17 cellular contexts compared by ENCODE assay signal in genomic region chr1:49728377-49728776, GRCh38.
"Had no signal": no experiment of that assay in that cellular context is flagged by ENCODE, and none has a peak within 500 bp of the region (broad histone marks: within the 10 kb centered on the region; RNA-seq: fewer than 3 reads in every experiment).

No MANE protein-coding gene starts in this region.

- H3K4me3 Mint-ChIP-seq: activated CD8-positive, alpha-beta T cell treated with anti-CD3 and anti-CD28 coated beads, Interleukin-2, amount 10 ng/mL, durations not matched to agents 7 days and 5 days; activated naive CD8-positive, alpha-beta T cell treated with anti-CD3 and anti-CD28 coated beads, Interleukin-2, amount 50 U/mL, for 24 hours; activated T-helper 1 cell treated with anti-CD3 and anti-CD28 coated beads, Interleukin-12 subunit alpha, Interleukin-12 subunit beta, Interleukin-2, Interleukin-4 antibody, amounts not matched to agents 30 ng/mL and 10 ng/mL and 1 ng/mL, durations not matched to agents 14 hours and 24 hours and 36 hours; central memory CD8-positive, alpha-beta T cell; dendritic cell treated with granulocyte-macrophage colony-stimulating factor and Interleukin-4, amounts not matched to agents 40 ng/mL and 50 ng/mL, for 4 days had no signal

- H3K9me3 Mint-ChIP-seq: central memory CD8-positive, alpha-beta T cell had no signal

- H3K27me3 ChIP-seq: gastrocnemius medialis, sigmoid colon had no signal

- DNase-seq: activated CD4-positive, alpha-beta T cell treated with anti-CD3 and anti-CD28 coated beads for 4 hours; activated CD8-positive, alpha-beta memory T cell treated with anti-CD3 and anti-CD28 coated beads, Interleukin-2, amount 50 U/mL, for 48 hours; activated CD8-positive, alpha-beta T cell treated with anti-CD3 and anti-CD28 coated beads, Interleukin-2, amount 10 ng/mL, durations not matched to agents 7 days and 5 days; activated naive CD4-positive, alpha-beta T cell treated with Interleukin-2 at 50 U/mL for 16 hours; activated naive CD8-positive, alpha-beta T cell treated with anti-CD3 and anti-CD28 coated beads, Interleukin-2, amount 50 U/mL, for 24 hours; gastrocnemius medialis; islet precursor cell; left ventricle myocardium inferior; psoas muscle; sigmoid colon; stimulated activated CD4-positive, alpha-beta T cell treated with anti-CD3 and anti-CD28 coated beads, Interleukin-2, amount 100 ng/mL, for 24 hours; stimulated activated naive CD4-positive, alpha-beta T cell; substantia nigra; trophoblast cell had no signal

- H3K9me3 ChIP-seq: gastrocnemius medialis, psoas muscle had no signal

- H3K4me3 ChIP-seq: gastrocnemius medialis, left ventricle myocardium inferior, psoas muscle, sigmoid colon had no signal

- H3K4me1 Mint-ChIP-seq: activated naive CD8-positive, alpha-beta T cell treated with anti-CD3 and anti-CD28 coated beads, Interleukin-2, amount 50 U/mL, for 24 hours; central memory CD8-positive, alpha-beta T cell had no signal

- H3K27me3 Mint-ChIP-seq: activated naive CD8-positive, alpha-beta T cell treated with anti-CD3 and anti-CD28 coated beads, Interleukin-2, amount 50 U/mL, for 24 hours; dendritic cell treated with granulocyte-macrophage colony-stimulating factor and Interleukin-4, amounts not matched to agents 40 ng/mL and 50 ng/mL, for 4 days had no signal

- H3K27ac ChIP-seq: gastrocnemius medialis, left ventricle myocardium inferior, psoas muscle, sigmoid colon had no signal

- H3K27ac Mint-ChIP-seq: activated CD8-positive, alpha-beta T cell treated with anti-CD3 and anti-CD28 coated beads, Interleukin-2, amount 10 ng/mL, durations not matched to agents 7 days and 5 days; activated naive CD8-positive, alpha-beta T cell treated with anti-CD3 and anti-CD28 coated beads, Interleukin-2, amount 50 U/mL, for 24 hours; activated T-helper 1 cell treated with anti-CD3 and anti-CD28 coated beads, Interleukin-12 subunit alpha, Interleukin-12 subunit beta, Interleukin-2, Interleukin-4 antibody, amounts not matched to agents 30 ng/mL and 10 ng/mL and 1 ng/mL, durations not matched to agents 14 hours and 24 hours and 36 hours; dendritic cell treated with granulocyte-macrophage colony-stimulating factor and Interleukin-4, amounts not matched to agents 40 ng/mL and 50 ng/mL, for 4 days had no signal

- H3K36me3 ChIP-seq: gastrocnemius medialis, left ventricle myocardium inferior, sigmoid colon had no signal

- H3K4me1 ChIP-seq: gastrocnemius medialis, left ventricle myocardium inferior, psoas muscle, sigmoid colon had no signal

- ATAC-seq: activated CD8-positive, alpha-beta T cell treated with anti-CD3 and anti-CD28 coated beads, Interleukin-2, amount 10 ng/mL, durations not matched to agents 7 days and 5 days; activated naive CD8-positive, alpha-beta T cell treated with anti-CD3 and anti-CD28 coated beads, Interleukin-2, amount 50 U/mL, for 24 hours; gastrocnemius medialis; psoas muscle had no signal
